Comparison of ENCODE assay signal across 2 cellular contexts in the genomic region with DNA sequence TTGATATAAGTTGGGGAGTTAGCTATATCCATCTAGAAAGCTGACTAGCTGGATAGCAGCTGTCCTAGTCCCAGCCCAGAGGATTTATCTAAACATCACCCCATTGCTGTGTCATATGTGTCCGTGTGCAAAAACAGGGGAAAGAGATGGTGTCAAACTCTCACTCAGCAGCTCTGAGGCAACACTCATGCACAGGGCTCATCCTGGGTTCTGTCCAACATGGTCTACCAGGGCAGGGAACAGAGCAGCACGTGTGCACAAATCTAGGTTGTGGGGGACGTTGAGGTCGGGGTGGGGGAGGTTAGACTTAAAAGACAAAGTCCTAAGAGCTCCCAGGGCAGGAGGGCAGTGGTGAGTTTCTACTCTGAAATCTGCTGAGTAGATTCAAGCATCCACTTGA.
TF ChIP-seq lines count a peak whose summit lies in the region.

No MANE protein-coding gene starts in this region.

TF ChIP-seq in SK-N-SH treated with all-trans-retinoic acid at 6 μM for 48 hours, 23 proteins besides CTCF, POLR2A, EP300 and RAD21 (continued from another document):
- TF ChIP-seq TSHZ2 (CRISPR knock-in tag; IDR thresholded peaks at IDR 0.05) (no peak), PPARA (CRISPR knock-in tag; IDR thresholded peaks at IDR 0.05; ENCODE audit: borderline replicate concordance) (no peak)
- TF ChIP-seq, protein P1, sequence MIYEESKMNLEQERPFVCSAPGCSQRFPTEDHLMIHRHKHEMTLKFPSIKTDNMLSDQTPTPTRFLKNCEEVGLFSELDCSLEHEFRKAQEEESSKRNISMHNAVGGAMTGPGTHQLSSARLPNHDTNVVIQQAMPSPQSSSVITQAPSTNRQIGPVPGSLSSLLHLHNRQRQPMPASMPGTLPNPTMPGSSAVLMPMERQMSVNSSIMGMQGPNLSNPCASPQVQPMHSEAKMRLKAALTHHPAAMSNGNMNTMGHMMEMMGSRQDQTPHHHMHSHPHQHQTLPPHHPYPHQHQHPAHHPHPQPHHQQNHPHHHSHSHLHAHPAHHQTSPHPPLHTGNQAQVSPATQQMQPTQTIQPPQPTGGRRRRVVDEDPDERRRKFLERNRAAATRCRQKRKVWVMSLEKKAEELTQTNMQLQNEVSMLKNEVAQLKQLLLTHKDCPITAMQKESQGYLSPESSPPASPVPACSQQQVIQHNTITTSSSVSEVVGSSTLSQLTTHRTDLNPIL (CRISPR knock-in tag; IDR thresholded peaks at IDR 0.05; ENCODE audit: low read depth) = no peak

TF ChIP-seq in WTC11, 78 proteins besides CTCF, POLR2A, EP300 and RAD21 (continued from another document):
- TF ChIP-seq MYBL2 (CRISPR knock-in tag; IDR thresholded peaks at IDR 0.05) (no peak), ZNF232 (CRISPR knock-in tag; IDR thresholded peaks at IDR 0.05) (no peak)
